In the genomic region with DNA sequence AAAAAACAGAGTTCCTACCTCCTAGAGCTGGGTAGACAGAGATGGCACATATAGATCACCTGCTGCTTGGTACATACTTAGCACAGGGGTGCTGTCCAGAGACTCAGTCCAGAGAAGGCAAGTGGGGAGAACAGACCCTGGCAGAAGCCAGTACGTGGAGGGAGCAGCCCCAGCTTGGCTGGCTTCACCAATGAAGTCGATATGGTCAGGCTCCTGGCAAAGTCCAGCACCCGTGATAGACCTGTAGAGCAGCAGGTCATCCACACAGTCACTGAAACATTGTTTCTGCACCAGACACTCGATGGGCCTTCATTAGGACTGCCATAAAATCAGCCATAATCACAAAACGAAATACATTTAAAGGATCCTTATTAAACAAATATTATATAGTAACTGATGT, we compare ENCODE assay signal across 23 cellular contexts.
"Had no signal": no experiment of that assay in that cellular context is flagged by ENCODE, and none has a peak within 500 bp of the region (broad histone marks: within the 10 kb centered on the region; RNA-seq: fewer than 3 reads in every experiment).

No MANE protein-coding gene starts in this region.

- H3K4me3 Mint-ChIP-seq: IgD-negative memory B cell had no signal

- H3K27ac Mint-ChIP-seq: IgD-negative memory B cell had no signal

- H3K27me3 ChIP-seq: SJSA1 had no signal

- H3K4me2 ChIP-seq: KMS-11 had no signal

- H3K4me3 ChIP-seq: K562, SJSA1, SK-N-MC had no signal

- H3K9me3 ChIP-seq: SJSA1 had no signal

- H3K36me3 ChIP-seq: SJSA1 had no signal

- DNase-seq: Kasumi-1, MM.1S, NCI-H1105 treated with DMSO at 0.1 percent for 48 hours, NCI-H1417 treated with DMSO at 0.1 percent for 48 hours, NCI-H146, NCI-H187, NCI-H2029, NCI-H2081 treated with DMSO at 0.1 percent for 48 hours, NCI-H2171 treated with DMSO at 0.1 percent for 48 hours, NCI-H345, NCI-H446 treated with DMSO at 0.1 percent for 48 hours, NCI-H510A treated with DMSO at 0.1 percent for 48 hours, NCI-H526, NCI-H82, Right ventricle myocardium superior, RPMI8226, SIG-M5 had no signal

- ATAC-seq: HepG2, K562 had no signal

- H3K27ac ChIP-seq: KMS-11, SJSA1, SK-N-MC had no signal

- H3K9ac ChIP-seq: KMS-11 had no signal

- H3K4me1 ChIP-seq: SJSA1 had no signal
